ENCODE assay signal across 1 cellular context in genomic region chr1:28926629-28927441, GRCh38.
TF ChIP-seq lines count a peak whose summit lies in the region.

No MANE protein-coding gene starts in this region.

TF ChIP-seq in GM12878, 131 proteins besides CTCF, POLR2A, EP300 and RAD21 (continued from another document):
- TF ChIP-seq SKIL (IDR thresholded peaks at IDR 0.05; ENCODE audit: low read depth, poor library complexity, severe bottlenecking), result peak; percentile 54
- no peak for TF ChIP-seq SUZ12 (IDR thresholded peaks at IDR 0.05; ENCODE audit: unreplicated experiment)
- peak; percentile 38; the same call in 1 of the 2 replicates for TF ChIP-seq ZNF24 (IDR thresholded peaks at IDR 0.05)
- TF ChIP-seq TAF1 (IDR thresholded peaks at IDR 0.05; ENCODE audit: borderline replicate concordance, low read depth, low read length), result no peak
- TF ChIP-seq MYC (IDR thresholded peaks at IDR 0.05; ENCODE audit: insufficient read depth, insufficient read length, insufficient replicate concordance, low read length, severe bottlenecking), result no peak
- peak; percentile 61 for TF ChIP-seq SMARCA5 (IDR thresholded peaks at IDR 0.05)
- no peak for TF ChIP-seq MAX (IDR thresholded peaks at IDR 0.05; ENCODE audit: low read depth, low read length)
- TF ChIP-seq FOXM1 (IDR thresholded peaks at IDR 0.05; ENCODE audit: low read depth, low read length), result peak; percentile 50; the same call in 1 of the 2 replicates
- peak; percentile 14; the same call in 1 of the 2 replicates for TF ChIP-seq ZBTB40 (IDR thresholded peaks at IDR 0.05; ENCODE audit: borderline replicate concordance)
- peak; percentile 48 for TF ChIP-seq NBN (IDR thresholded peaks at IDR 0.05)
- peak; percentile 49 for TF ChIP-seq CUX1 (IDR thresholded peaks at IDR 0.05; ENCODE audit: insufficient replicate concordance, low read depth, low read length)
- TF ChIP-seq ESRRA (IDR thresholded peaks at IDR 0.05; ENCODE audit: low read length), result no peak; the same call in 1 of the 2 replicates
- no peak for TF ChIP-seq PKNOX1 (IDR thresholded peaks at IDR 0.05)
- TF ChIP-seq NFYA (IDR thresholded peaks at IDR 0.05; ENCODE audit: borderline replicate concordance, low read depth, low read length), result no peak
- TF ChIP-seq RCOR1 (conservative IDR thresholded peaks at IDR 0.05; ENCODE audit: low read depth, low read length), result 0 out of 2 replicates have a peak, but pooled peaks have one; percentile 6
- TF ChIP-seq MXI1 (IDR thresholded peaks at IDR 0.05; ENCODE audit: low read depth, low read length), result peak; percentile 57; the same call in 1 of the 2 replicates
- peak; percentile 72 for TF ChIP-seq YY1 (IDR thresholded peaks at IDR 0.05; ENCODE audit: low read depth, low read length)
- TF ChIP-seq ZNF217 (IDR thresholded peaks at IDR 0.05), result peak; percentile 35; the same call in 1 of the 2 replicates
- TF ChIP-seq SIN3A (IDR thresholded peaks at IDR 0.05; ENCODE audit: low read depth, low read length), result 0 out of 2 replicates have a peak, but pooled peaks have one; percentile 61
- peak; percentile 81 for TF ChIP-seq NFIC (IDR thresholded peaks at IDR 0.05; ENCODE audit: low read depth, low read length)
- TF ChIP-seq ELK1 (IDR thresholded peaks at IDR 0.05; ENCODE audit: low read depth, low read length), result peak; percentile 63
- TF ChIP-seq PML (IDR thresholded peaks at IDR 0.05; ENCODE audit: low read length), result peak; percentile 58; the same call in 1 of the 2 replicates
- TF ChIP-seq E2F8 (IDR thresholded peaks at IDR 0.05; ENCODE audit: low read depth, partially characterized antibody), result no peak
- TF ChIP-seq MTA3 (IDR thresholded peaks at IDR 0.05; ENCODE audit: borderline replicate concordance, low read length), result peak; percentile 57; the same call in 1 of the 2 replicates
